ENCODE assay signal across 24 cellular contexts in genomic region chr17:64180674-64181073, GRCh38. TPM values are rescaled to one million over a fixed set of nuclear protein-coding genes. Genes with fewer than 3 reads are reported as not detected.
DNase-seq lines count a peak whose midpoint lies in the region; ATAC-seq and TF ChIP-seq lines count a peak whose summit lies in the region.
"Had no signal": no experiment of that assay in that cellular context is flagged by ENCODE, and none has a peak within 500 bp of the region (broad histone marks: within the 10 kb centered on the region; RNA-seq: fewer than 3 reads in every experiment).

No MANE protein-coding gene starts in this region.

- H3K27ac ChIP-seq in ascending aorta: peak overlapping the region; percentile 71 to 73
- H3K27ac ChIP-seq in lower lobe of right lung: peak overlapping the region; percentile 53
- peak overlapping the region; percentile 46 to 75 (median 68) for H3K27ac ChIP-seq in upper lobe of left lung
- H3K27ac ChIP-seq: 22Rv1, KMS-11, left ventricle myocardium inferior, tibial artery had no signal

- TF ChIP-seq EP300 in upper lobe of left lung (IDR thresholded peaks at IDR 0.05): no peak

- WGBS in upper lobe of left lung, 2 donors: 76 to 88% methylated on average over 4 of the region's 4 CpGs

- H3K36me3 ChIP-seq in ascending aorta (no peaks in the 10 kb centered on the region), lower lobe of right lung (no peaks in the 10 kb centered on the region), upper lobe of left lung (peaks cover 0 to 5% (median 2%) of the 10 kb centered on the region in 4 donors), H7 (replicated peaks; ENCODE audit: control insufficient read depth, insufficient read depth, low read length) (no peaks in the 10 kb centered on the region; the same call in 1 of the 2 replicates)

- TF ChIP-seq POLR2A in upper lobe of left lung (IDR thresholded peaks at IDR 0.05): peak in 1 of 4 donors; percentile 34

- H3K9me3 ChIP-seq in ascending aorta (no peaks in the 10 kb centered on the region), lower lobe of right lung (no peaks in the 10 kb centered on the region), upper lobe of left lung (no peaks in the 10 kb centered on the region)
- H3K9me3 ChIP-seq: left ventricle myocardium inferior, mucosa of descending colon, SK-N-SH, tibial artery had no signal

- H3K27me3 ChIP-seq in ascending aorta (no peaks in the 10 kb centered on the region), lower lobe of right lung (ENCODE audit: low read depth) (no peaks in the 10 kb centered on the region), upper lobe of left lung (no peaks in the 10 kb centered on the region), H7 (ENCODE audit: control insufficient read depth, insufficient read depth, low read length) (no peaks in the 10 kb centered on the region)
- H3K27me3 ChIP-seq: tibial artery had no signal

- peaks cover 17 to 48% of the 10 kb centered on the region in 2 donors for H3K4me1 ChIP-seq in ascending aorta
- peaks cover 44% of the 10 kb centered on the region for H3K4me1 ChIP-seq in lower lobe of right lung
- H3K4me1 ChIP-seq in upper lobe of left lung: peaks cover 17 to 46% (median 34%) of the 10 kb centered on the region in 4 donors

- no peak for TF ChIP-seq CTCF in ascending aorta (IDR thresholded peaks at IDR 0.05)
- no peak for TF ChIP-seq CTCF in lower lobe of right lung (IDR thresholded peaks at IDR 0.05)
- no peak for TF ChIP-seq CTCF in upper lobe of left lung (IDR thresholded peaks at IDR 0.05)

- intact Hi-C loops in ascending aorta (cut with DNase I) (no loop called here), lower lobe of right lung (cut with DNase I) (no loop called here)

- DNase-seq in SIG-M5 treated with dmso at 0.1 percent for 504 hours (lab: John Stamatoyannopoulos, UW; ENCODE audit: unreplicated experiment) (peak; percentile 84), SIG-M5 (lab: John Stamatoyannopoulos, UW) (no peak), ascending aorta (ENCODE audit: low spot score in 2 of 2) (peak in 1 of 2 donors; percentile 84), lower lobe of right lung (peak; percentile 73), upper lobe of left lung (peak in 1 of 2 donors; percentile 55), H7 (no peak), iPS-NIHi11 (ENCODE audit: low spot score) (no peak)
- DNase-seq: activated CD4-positive, alpha-beta memory T cell treated with anti-CD3 and anti-CD28 coated beads, Interleukin-2, amount 10 ng/mL, durations not matched to agents 7 days and 5 days; activated CD4-positive, CD25-positive, alpha-beta regulatory T cell; activated gamma-delta T cell treated with Interleukin-2 at 50 U/mL for 16 hours; activated T-cell treated with anti-CD3 and anti-CD28 coated beads for 4 hours; left ventricle myocardium inferior; mucosa of descending colon; NCI-H1105 treated with DMSO at 0.1 percent for 48 hours; NK-92 treated with Interleukin-12 subunit alpha and Interleukin-12 subunit beta, amount 100 ng/mL, for 24 hours; RPMI8226; SK-N-SH; stimulated activated CD4-positive, alpha-beta T cell treated with anti-CD3 and anti-CD28 coated beads, Interleukin-12 subunit alpha, Interleukin-12 subunit beta, amount 100 ng/mL, for 4 hours; T-helper 9 cell had no signal

- peak; percentile 55 to 79 for ATAC-seq in lower lobe of right lung
- ATAC-seq in upper lobe of left lung (ENCODE audit: low FRiP score in 2 of 2): peak in 1 of 2 donors; percentile 50
- ATAC-seq in GM21576 (IDR thresholded peaks at IDR 0.05; ENCODE audit: unreplicated experiment): no peak
- ATAC-seq: HCT116, mucosa of descending colon had no signal

- H3K4me3 ChIP-seq in ascending aorta (no peak overlapping the region), lower lobe of right lung (no peak overlapping the region), upper lobe of left lung (no peak overlapping the region), H7 (ENCODE audit: insufficient read depth, low read depth, low read length) (no peak overlapping the region)
- H3K4me3 ChIP-seq: left ventricle myocardium inferior, mucosa of descending colon, tibial artery had no signal

RNA-seq across cellular contexts. Expression of gene ERN1, which starts 50.7 kb away (rescaled TPM):
- total RNA-seq in ascending aorta (26.5 TPM), lower lobe of right lung (39.7 TPM), upper lobe of left lung (10 to 100 TPM; 32.8 to 65.0 (median 41.9) TPM)
- 1.8 and 2.3 TPM in 2 replicates for total RNA-seq in H7 (2014; rRNA removed; shearing (Covaris generic))

Comparison
In these comparisons a context has a peak if more than half of its experiments do, and no peak if none do; other contexts are left out.
1. DNase-seq: peak in SIG-M5 treated with dmso at 0.1 percent for 504 hours (single experiment) and lower lobe of right lung (single experiment); none in SIG-M5 (single experiment), H7 (single experiment) and iPS-NIHi11 (single experiment).
2. Peak in every context shown above with its lines, with median percentiles within 50 percentile points of each other: H3K27ac ChIP-seq.